ENCODE assay signal across 22 cellular contexts in genomic region chr4:7330031-7330596, GRCh38.
"Had no signal": no experiment of that assay in that cellular context is flagged by ENCODE, and none has a peak within 500 bp of the region (broad histone marks: within the 10 kb centered on the region; RNA-seq: fewer than 3 reads in every experiment).

No MANE protein-coding gene starts in this region.

- H3K27ac Mint-ChIP-seq: activated B cell treated with CpG ODN at 0.5 μM for 24 hours; activated CD4-positive, alpha-beta T cell treated with anti-CD3 and anti-CD28 coated beads for 36 hours; activated naive CD8-positive, alpha-beta T cell treated with anti-CD3 and anti-CD28 coated beads, Interleukin-2, amount 50 U/mL, for 24 hours had no signal

- H3K27me3 Mint-ChIP-seq: activated B cell treated with CpG ODN at 0.5 μM for 24 hours; activated naive CD4-positive, alpha-beta T cell treated with anti-CD3 and anti-CD28 coated beads, Interleukin-2, amount 10 ng/mL, durations not matched to agents 7 days and 5 days; naive B cell had no signal

- H3K4me1 Mint-ChIP-seq: activated B cell treated with CpG ODN at 0.5 μM for 24 hours; activated CD4-positive, alpha-beta T cell treated with anti-CD3 and anti-CD28 coated beads for 36 hours; activated naive CD4-positive, alpha-beta T cell treated with anti-CD3 and anti-CD28 coated beads, Interleukin-2, amount 10 ng/mL, durations not matched to agents 7 days and 5 days; naive B cell had no signal

- H3K9me3 Mint-ChIP-seq: activated B cell treated with CpG ODN at 0.5 μM for 24 hours; activated naive CD4-positive, alpha-beta T cell treated with anti-CD3 and anti-CD28 coated beads, Interleukin-2, amount 10 ng/mL, durations not matched to agents 7 days and 5 days; activated naive CD8-positive, alpha-beta T cell treated with anti-CD3 and anti-CD28 coated beads, Interleukin-2, amount 50 U/mL, for 24 hours; activated T-cell treated with anti-CD3 and anti-CD28 coated beads, Interleukin-2, amount 50 U/mL, for 4 hours had no signal

- H3K4me3 Mint-ChIP-seq: activated B cell treated with CpG ODN at 0.5 μM for 24 hours; activated CD4-positive, alpha-beta T cell treated with anti-CD3 and anti-CD28 coated beads for 36 hours; activated naive CD4-positive, alpha-beta T cell treated with anti-CD3 and anti-CD28 coated beads, Interleukin-2, amount 10 ng/mL, durations not matched to agents 7 days and 5 days; activated naive CD8-positive, alpha-beta T cell treated with anti-CD3 and anti-CD28 coated beads, Interleukin-2, amount 50 U/mL, for 24 hours; activated T-cell treated with anti-CD3 and anti-CD28 coated beads, Interleukin-2, amount 50 U/mL, for 4 hours; naive B cell had no signal

- H3K27ac ChIP-seq: body of pancreas, foreskin keratinocyte, prostate gland, thyroid gland, upper lobe of right lung had no signal

- H3K27me3 ChIP-seq: body of pancreas, foreskin keratinocyte, thyroid gland, upper lobe of right lung had no signal

- ATAC-seq: activated CD4-positive, alpha-beta T cell treated with anti-CD3 and anti-CD28 coated beads for 36 hours; activated naive CD8-positive, alpha-beta T cell treated with anti-CD3 and anti-CD28 coated beads, Interleukin-2, amount 50 U/mL, for 24 hours; activated T-cell treated with anti-CD3 and anti-CD28 coated beads, Interleukin-2, amount 50 U/mL, for 4 hours; body of pancreas; foreskin keratinocyte; left lobe of liver; upper lobe of right lung had no signal

- H3K36me3 Mint-ChIP-seq: activated naive CD4-positive, alpha-beta T cell treated with anti-CD3 and anti-CD28 coated beads, Interleukin-2, amount 10 ng/mL, durations not matched to agents 7 days and 5 days; naive B cell had no signal

- H3K4me3 ChIP-seq: body of pancreas, lung, prostate gland, thyroid gland, upper lobe of right lung had no signal

- H3K4me1 ChIP-seq: body of pancreas, foreskin keratinocyte, prostate gland had no signal

- DNase-seq: activated B cell treated with CpG ODN at 0.5 μM for 24 hours; activated CD4-positive, alpha-beta T cell treated with anti-CD3 and anti-CD28 coated beads for 36 hours; activated CD4-positive, alpha-beta T cell treated with anti-CD3 and anti-CD28 coated beads, Interleukin-2, amount 50 U/mL, for 4 hours; activated CD8-positive, alpha-beta memory T cell treated with anti-CD3 and anti-CD28 coated beads for 24 hours; activated CD8-positive, alpha-beta memory T cell treated with anti-CD3 and anti-CD28 coated beads, Interleukin-2, amount 50 U/mL, for 48 hours; activated effector memory CD4-positive, alpha-beta T cell treated with Interleukin-2 at 50 U/mL for 16 hours; activated naive CD4-positive, alpha-beta T cell treated with anti-CD3 and anti-CD28 coated beads, Interleukin-2, amount 10 ng/mL, durations not matched to agents 7 days and 5 days; activated naive CD8-positive, alpha-beta T cell treated with anti-CD3 and anti-CD28 coated beads, Interleukin-2, amount 50 U/mL, for 24 hours; activated T-cell treated with anti-CD3 and anti-CD28 coated beads, Interleukin-2, amount 50 U/mL, for 4 hours; body of pancreas; dermis blood vessel endothelial cell; effector CD8-positive, alpha-beta T cell; foreskin keratinocyte; naive B cell; stimulated activated CD4-positive, alpha-beta T cell treated with anti-CD3 and anti-CD28 coated beads, Interleukin-2, amount 100 ng/mL, for 24 hours; stimulated activated naive CD4-positive, alpha-beta T cell; T-helper 9 cell; thyroid gland; upper lobe of right lung had no signal

- H3K36me3 ChIP-seq: prostate gland, thyroid gland, upper lobe of right lung had no signal

- H3K9me3 ChIP-seq: body of pancreas, prostate gland, thyroid gland, upper lobe of right lung had no signal
